ENCODE assay signal across 37 cellular contexts in genomic region chr22:22571862-22572261, GRCh38. TPM values are rescaled to one million over a fixed set of nuclear protein-coding genes. Genes with fewer than 3 reads are reported as not detected.
"Had no signal": no experiment of that assay in that cellular context is flagged by ENCODE, and none has a peak within 500 bp of the region (broad histone marks: within the 10 kb centered on the region; RNA-seq: fewer than 3 reads in every experiment).

No MANE protein-coding gene starts in this region.

- H3K4me3 ChIP-seq: MG63 had no signal

- DNase-seq: Karpas-422, Kasumi-1, MG63, MM.1S, MV-4-11, NCI-H1048, NCI-H1092, NCI-H1092 treated with DMSO at 0.1 percent for 48 hours, NCI-H1105, NCI-H1105 treated with DMSO at 0.1 percent for 48 hours, NCI-H1417, NCI-H1417 treated with DMSO at 0.1 percent for 48 hours, NCI-H1436, NCI-H1436 treated with DMSO at 0.1 percent for 48 hours, NCI-H146, NCI-H1694, NCI-H1694 treated with DMSO at 0.1 percent for 48 hours, NCI-H187, NCI-H187 treated with DMSO at 0.1 percent for 48 hours, NCI-H1930, NCI-H2029, NCI-H2029 treated with DMSO at 0.1 percent for 48 hours, NCI-H2081, NCI-H2081 treated with DMSO at 0.1 percent for 48 hours, NCI-H2107, NCI-H2171, NCI-H2171 treated with DMSO at 0.1 percent for 48 hours, NCI-H2227 treated with DMSO at 0.1 percent for 48 hours, NCI-H226, NCI-H345, NCI-H446, NCI-H446 treated with DMSO at 0.1 percent for 48 hours, NCI-H510A, NCI-H524 treated with DMSO at 0.1 percent for 48 hours had no signal

- H3K9me3 ChIP-seq: MG63 had no signal

- H3K36me3 ChIP-seq: MG63 had no signal

RNA-seq across cellular contexts. Expression of gene PRAME, which starts 12.8 kb away (rescaled TPM):
- total RNA-seq: LHCN-M2, M059J, MCF 10A had no signal

RNA-seq across cellular contexts. Expression of gene ZNF280A, which starts 51.8 kb away (rescaled TPM):
- total RNA-seq: LHCN-M2, M059J, MCF 10A had no signal
